In the genomic region with DNA sequence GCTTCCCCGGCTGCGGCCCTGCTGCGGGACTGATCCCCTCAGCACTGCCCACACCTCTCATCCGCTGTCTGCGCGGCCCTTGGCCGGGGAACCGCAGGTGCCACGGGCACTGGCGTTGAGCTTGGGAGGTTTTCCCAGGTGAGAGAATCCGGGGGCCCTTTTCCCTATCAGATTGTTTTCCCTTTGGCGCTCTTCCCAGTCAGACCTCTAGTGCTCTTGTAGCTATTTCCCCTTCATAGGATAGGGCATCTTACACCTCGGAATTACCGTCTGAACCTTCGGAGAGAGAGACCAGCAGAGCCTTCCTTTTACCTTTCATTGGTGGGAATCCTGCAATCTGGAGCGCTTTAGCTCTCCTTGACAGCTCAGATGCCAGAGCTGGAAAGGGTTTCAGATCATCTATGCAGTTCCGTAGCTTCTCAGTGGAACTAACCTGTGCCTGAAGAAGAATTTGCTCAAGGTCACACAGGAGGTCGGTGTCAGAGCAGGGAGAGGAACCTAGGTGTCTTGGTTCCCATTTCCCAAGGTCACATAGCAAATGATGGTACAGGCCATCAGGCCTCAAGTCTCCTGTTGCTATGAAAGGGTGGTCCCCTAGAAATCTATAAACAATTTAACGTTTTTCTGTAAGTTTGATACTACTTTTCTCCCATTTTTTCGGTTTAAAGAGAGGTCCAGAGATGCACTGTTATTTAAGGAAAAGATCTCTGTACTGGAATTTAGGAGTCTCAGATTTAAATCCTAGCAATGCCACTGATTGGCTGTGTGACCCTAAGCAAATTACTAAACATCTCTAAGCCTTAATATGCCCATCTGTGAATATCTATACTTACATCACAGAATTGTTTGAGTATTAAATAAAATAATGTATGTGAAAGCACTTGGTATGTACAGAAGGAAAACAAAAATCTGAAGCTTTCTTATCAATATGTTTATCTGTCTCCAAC, we compare ENCODE assay signal across 8 cellular contexts. TPM values are rescaled to one million over a fixed set of nuclear protein-coding genes. Genes with fewer than 3 reads are reported as not detected.
DNase-seq lines count a peak whose midpoint lies in the region; ATAC-seq and TF ChIP-seq lines count a peak whose summit lies in the region.

No MANE protein-coding gene starts in this region.

- peaks cover 18% of the 10 kb centered on the region for H3K4me1 Mint-ChIP-seq in Calu3 (ENCODE audit: low read depth, unreplicated experiment)

- intact Hi-C loops in Calu3 (cut with micrococcal nuclease; ENCODE audit: unreplicated experiment), result loop anchor here (2.0 kb wide), 1 partner anchor 15 kb away; no protein-coding TSS in a partner anchor

- no peaks in the 10 kb centered on the region for H3K9me2 ChIP-seq in OCI-LY1 (ENCODE audit: low read depth, low read length)

- peak overlapping the region; percentile 40 for H3K27ac ChIP-seq in OCI-LY1 (ENCODE audit: low read depth, low read length, poor library complexity, severe bottlenecking)
- no peak overlapping the region for H3K27ac ChIP-seq in ectodermal cell (ENCODE audit: insufficient read depth, low read depth, low read length, poor library complexity, severe bottlenecking)

- DNase-seq in Calu3 (no peak), HAP-1 (ENCODE audit: low spot score in 2 of 2) (peak; percentile 54 to 66)
- DNase-seq in activated effector memory CD4-positive, alpha-beta T cell treated with Interleukin-2 at 50 U/mL for 16 hours, result no peak

- H3K9me3 ChIP-seq in HAP-1, result no peaks in the 10 kb centered on the region
- H3K9me3 ChIP-seq in OCI-LY1 (ENCODE audit: low read length), result no peaks in the 10 kb centered on the region
- H3K9me3 ChIP-seq in ectodermal cell (ENCODE audit: control insufficient read depth, low read length), result no peaks in the 10 kb centered on the region
- no peaks in the 10 kb centered on the region for H3K9me3 ChIP-seq in mucosa of stomach (ENCODE audit: control insufficient read depth, low read length)

- peak overlapping the region; percentile 97 for H3K4me2 ChIP-seq in OCI-LY1 (ENCODE audit: low read length)

- H3F3A ChIP-seq in OCI-LY1 (ENCODE audit: insufficient read depth, low read length), result no peaks in the 10 kb centered on the region

- peak overlapping the region; percentile 92 for H3K4me3 Mint-ChIP-seq in Calu3 (ENCODE audit: low read depth, unreplicated experiment)

- 16 to 17% methylated on average over 20 of the region's 20 CpGs for WGBS in ectodermal cell, 2 experiments

- peaks cover 33% of the 10 kb centered on the region for H3K36me3 Mint-ChIP-seq in Calu3 (ENCODE audit: insufficient read depth, unreplicated experiment)

- H3K27ac Mint-ChIP-seq in Calu3 (ENCODE audit: unreplicated experiment), result peak overlapping the region; percentile 50

- H2AFZ ChIP-seq in OCI-LY1 (ENCODE audit: low read length), result no peak overlapping the region

- no TSS peak for BruUV-seq in Calu3 (replicated peaks; lab: Mats Ljungman, UMichigan)

- no peaks in the 10 kb centered on the region for H3K9me3 Mint-ChIP-seq in Calu3 (ENCODE audit: low read depth, unreplicated experiment)

- no peaks in the 10 kb centered on the region for H4K20me1 ChIP-seq in OCI-LY1 (ENCODE audit: insufficient read depth, low read length)

- CTCF ChIA-PET in Calu3 (lab: Charles Lee), result interaction anchor here (0.9 to 2.1 kb wide), 8 partner anchors 11 to 137 kb away, joined by 3 to 9 read pairs (median 4); no protein-coding TSS in a partner anchor

- H3K27me3 Mint-ChIP-seq in Calu3 (ENCODE audit: unreplicated experiment), result no peaks in the 10 kb centered on the region

- no peak for ATAC-seq in HG03442 (IDR thresholded peaks at IDR 0.05; ENCODE audit: unreplicated experiment)
- ATAC-seq in HG02571 (IDR thresholded peaks at IDR 0.05; ENCODE audit: unreplicated experiment), result no peak

- no peaks in the 10 kb centered on the region for H3K27me3 ChIP-seq in HAP-1 (ENCODE audit: low read depth)
- no peaks in the 10 kb centered on the region for H3K27me3 ChIP-seq in OCI-LY1 (ENCODE audit: insufficient read depth, low read length)
- H3K27me3 ChIP-seq in ectodermal cell (ENCODE audit: control insufficient read depth, insufficient read depth, low read length, poor library complexity, severe bottlenecking), result peaks cover 19% of the 10 kb centered on the region
- H3K27me3 ChIP-seq in mucosa of stomach (ENCODE audit: control insufficient read depth, insufficient read depth, low read length), result no peaks in the 10 kb centered on the region

- H3K4me3 ChIP-seq in HAP-1, result peak overlapping the region; percentile 57
- peak overlapping the region; percentile 92 for H3K4me3 ChIP-seq in OCI-LY1 (ENCODE audit: low read depth, low read length, poor library complexity, severe bottlenecking)
- H3K4me3 ChIP-seq in ectodermal cell (ENCODE audit: insufficient read depth, low read depth, low read length), result peak overlapping the region; percentile 84
- H3K4me3 ChIP-seq in mucosa of stomach (ENCODE audit: low read length), result peak overlapping the region; percentile 67

- H3K4me1 ChIP-seq in HAP-1, result peaks cover 21% of the 10 kb centered on the region
- H3K4me1 ChIP-seq in OCI-LY1 (ENCODE audit: insufficient read depth, low read length, severe bottlenecking), result peaks cover 22% of the 10 kb centered on the region
- H3K4me1 ChIP-seq in ectodermal cell (ENCODE audit: control insufficient read depth, insufficient read depth, low read length), result peaks cover 10% of the 10 kb centered on the region
- H3K4me1 ChIP-seq in mucosa of stomach (ENCODE audit: control insufficient read depth, insufficient read depth, low read length), result peaks cover 24% of the 10 kb centered on the region

- H3K36me3 ChIP-seq in HAP-1 (replicated peaks), result no peaks in the 10 kb centered on the region; the same call in 1 of the 2 replicates
- peaks cover 3% of the 10 kb centered on the region; the same call in 1 of the 2 replicates for H3K36me3 ChIP-seq in OCI-LY1 (ENCODE audit: insufficient read depth, low read length)
- H3K36me3 ChIP-seq in ectodermal cell (ENCODE audit: control insufficient read depth, insufficient read depth, low read length), result no peaks in the 10 kb centered on the region
- H3K36me3 ChIP-seq in mucosa of stomach (ENCODE audit: control insufficient read depth, insufficient read depth, low read length), result no peaks in the 10 kb centered on the region

- H3K79me2 ChIP-seq in OCI-LY1 (ENCODE audit: insufficient read depth, low read length), result peaks cover 42% of the 10 kb centered on the region

- H3K9ac ChIP-seq in OCI-LY1 (ENCODE audit: low read length) (peak overlapping the region; percentile 84), mucosa of stomach (ENCODE audit: low read length) (peak overlapping the region; percentile 72)

- no peak for TF ChIP-seq CTCF in Calu3 (IDR thresholded peaks at IDR 0.05; ENCODE audit: unreplicated experiment)
- no peak for TF ChIP-seq CTCF in OCI-LY1 (IDR thresholded peaks at IDR 0.05; ENCODE audit: low read length)

- in situ Hi-C loops in HAP-1 (cut with MboI; ENCODE audit: low sequenced_read_pairs), result no loop called here

RNA-seq across cellular contexts. Expression of a gene that starts 0.9 kb away (rescaled TPM):
- 96.1 and 111 TPM in 2 replicates for total RNA-seq in Calu3 (2022)
- 14.1 TPM for polyA plus RNA-seq in ectodermal cell (2013, experiment 1 of 4)
- polyA plus RNA-seq in ectodermal cell (2013, experiment 2 of 4), result 12.9 TPM
- polyA plus RNA-seq in ectodermal cell (2013, experiment 3 of 4), result 7.4 TPM
- polyA plus RNA-seq in ectodermal cell (2013, experiment 4 of 4), result 11.2 TPM

RNA-seq across cellular contexts. Expression of a gene that starts 18.8 kb away (rescaled TPM):
- total RNA-seq in Calu3 (2022), result 15.1 and 15.7 TPM in 2 replicates
- polyA plus RNA-seq in ectodermal cell (2013, experiment 1 of 4), result 61.7 TPM
- polyA plus RNA-seq in ectodermal cell (2013, experiment 2 of 4), result 62.6 TPM
- 43.0 TPM for polyA plus RNA-seq in ectodermal cell (2013, experiment 3 of 4)
- 46.6 TPM for polyA plus RNA-seq in ectodermal cell (2013, experiment 4 of 4)

RNA-seq across cellular contexts. Expression of a gene that starts 57.7 kb away (rescaled TPM):
- total RNA-seq in Calu3 (2022), result not detected in 2 replicates
- polyA plus RNA-seq in ectodermal cell (2013, experiment 1 of 4), result not detected
- polyA plus RNA-seq in ectodermal cell (2013, experiment 2 of 4), result not detected
- not detected for polyA plus RNA-seq in ectodermal cell (2013, experiment 3 of 4)
- polyA plus RNA-seq in ectodermal cell (2013, experiment 4 of 4), result not detected

Comparison
In these comparisons a context has a peak if more than half of its experiments do, and no peak if none do; other contexts are left out.
1. DNase-seq: peak in HAP-1 (2 of 2); none in Calu3 (single experiment) and activated effector memory CD4-positive, alpha-beta T cell treated with Interleukin-2 at 50 U/mL for 16 hours (single experiment).
2. Peak in every context shown above with its lines, with median percentiles within 50 percentile points of each other: H3K4me3 ChIP-seq.